In the genomic region with DNA sequence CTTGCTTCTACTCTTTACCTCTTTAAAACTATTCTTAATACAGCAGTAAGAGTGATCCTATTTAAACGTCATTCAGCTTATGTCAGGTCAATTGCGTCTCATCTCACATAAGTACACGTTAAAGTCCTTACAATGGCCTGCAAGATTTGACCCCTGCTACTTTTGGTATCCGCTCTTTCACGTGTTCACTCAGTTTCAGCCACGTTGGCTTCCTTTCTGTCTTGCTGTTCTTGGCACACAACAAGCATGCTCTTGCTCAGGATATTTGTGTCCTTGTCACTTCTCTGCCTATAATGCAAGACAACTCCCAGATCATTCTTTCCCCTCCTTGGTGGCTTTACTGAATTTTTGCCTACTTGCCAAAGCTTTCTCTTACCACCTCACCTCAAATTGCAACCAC, we compare ENCODE assay signal across 20 cellular contexts.
DNase-seq lines count a peak whose midpoint lies in the region; TF ChIP-seq lines count a peak whose summit lies in the region.
"Had no signal": no experiment of that assay in that cellular context is flagged by ENCODE, and none has a peak within 500 bp of the region (broad histone marks: within the 10 kb centered on the region; RNA-seq: fewer than 3 reads in every experiment).

No MANE protein-coding gene starts in this region.

- H3K9me3 ChIP-seq in H9 (ENCODE audit: control insufficient read depth, low read depth, low read length) (no peaks in the 10 kb centered on the region), OCI-LY1 (ENCODE audit: low read length) (no peaks in the 10 kb centered on the region), MM.1S (replicated peaks; ENCODE audit: insufficient read depth, low read length) (no peaks in the 10 kb centered on the region)
- H3K9me3 ChIP-seq: BLaER1, Caco-2 had no signal

- H4K91ac ChIP-seq in H9 (ENCODE audit: insufficient read length, low read depth, low read length) = no peak overlapping the region

- H3K79me2 ChIP-seq in H9 (ENCODE audit: insufficient read depth, low read length) = no peaks in the 10 kb centered on the region
- H3K79me2 ChIP-seq in OCI-LY1 (ENCODE audit: insufficient read depth, low read length) = no peaks in the 10 kb centered on the region
- H3K79me2 ChIP-seq in MM.1S (ENCODE audit: low read length) = no peaks in the 10 kb centered on the region

- DNase-seq in GM12865 (ENCODE audit: low read depth) (peak; percentile 5), H9 (no peak), dermis blood vessel endothelial cell (peak; percentile 14), MM.1S (no peak), GM20000 (ENCODE audit: low spot score) (no peak)
- DNase-seq in activated CD4-positive, alpha-beta T cell treated with anti-CD3 and anti-CD28 coated beads for 4 hours = no peak
- no peak for DNase-seq in activated CD4-positive, alpha-beta T cell treated with anti-CD3 and anti-CD28 coated beads, Interleukin-2, amount 10 ng/mL, durations not matched to agents 7 days and 5 days
- DNase-seq: Caco-2; CD4-positive, CD25-positive, alpha-beta regulatory T cell; CD8-positive, alpha-beta T cell; DMS153; EL; GDM1; GOT3; HCEC 1CT had no signal

- H3K9me2 ChIP-seq in OCI-LY1 (ENCODE audit: low read depth, low read length) (no peaks in the 10 kb centered on the region), MM.1S (replicated peaks; ENCODE audit: insufficient read depth, low read length) (no peaks in the 10 kb centered on the region)

- H3K27ac ChIP-seq in H9 (ENCODE audit: insufficient read length, low read depth, low read length) = peak overlapping the region; percentile 52
- H3K27ac ChIP-seq in OCI-LY1 (ENCODE audit: low read depth, low read length, poor library complexity, severe bottlenecking) = no peak overlapping the region
- H3K27ac ChIP-seq in MM.1S (ENCODE audit: low read length) = no peak overlapping the region
- H3K27ac ChIP-seq: 22Rv1, BLaER1, C4-2B had no signal

- H3K18ac ChIP-seq in H9 (ENCODE audit: insufficient read length, low read depth, low read length) = no peak overlapping the region

- POLR2A ChIA-PET in activated CD4-positive, alpha-beta T cell treated with anti-CD3 and anti-CD28 coated beads, Interleukin-2, amount 10 ng/mL, durations not matched to agents 7 days and 5 days (lab: Charles Lee) = no interaction called here

- no peak overlapping the region for H3K14ac ChIP-seq in H9 (ENCODE audit: insufficient read depth, low read length)

- no peaks in the 10 kb centered on the region for H3K4me1 Mint-ChIP-seq in H9
- H3K4me1 Mint-ChIP-seq in activated CD4-positive, alpha-beta T cell treated with anti-CD3 and anti-CD28 coated beads, Interleukin-2, amount 10 ng/mL, durations not matched to agents 7 days and 5 days = no peaks in the 10 kb centered on the region
- H3K4me1 Mint-ChIP-seq: B cell; CD4-positive, CD25-positive, alpha-beta regulatory T cell had no signal

- TF ChIP-seq CTCF in GM12865 (IDR thresholded peaks at IDR 0.05; ENCODE audit: insufficient read depth, low read depth, low read length, missing control alignments) (no peak), H9 (conservative IDR thresholded peaks at IDR 0.05) (no peak), OCI-LY1 (IDR thresholded peaks at IDR 0.05; ENCODE audit: low read length) (no peak), MM.1S (IDR thresholded peaks at IDR 0.05; ENCODE audit: low read length) (no peak), GM20000 (IDR thresholded peaks at IDR 0.05; ENCODE audit: extremely low read depth, missing control alignments) (no peak)

- no peak overlapping the region for H4K5ac ChIP-seq in H9 (ENCODE audit: insufficient read length, low read depth, low read length)

- no CpG with 5 or more reads among the region's 6 CpGs for WGBS in H9 (ENCODE audit: extremely low coverage, insufficient read length, low lambda C conversion rate)

- no peak overlapping the region for H3K4me2 ChIP-seq in H9 (ENCODE audit: insufficient read depth, insufficient read length, low read length)
- H3K4me2 ChIP-seq in OCI-LY1 (ENCODE audit: low read length) = no peak overlapping the region
- no peak overlapping the region for H3K4me2 ChIP-seq in MM.1S (ENCODE audit: low read depth, low read length)
- H3K4me2 ChIP-seq: BLaER1 had no signal

- H3F3A ChIP-seq in OCI-LY1 (ENCODE audit: insufficient read depth, low read length) = no peaks in the 10 kb centered on the region
- no peaks in the 10 kb centered on the region for H3F3A ChIP-seq in MM.1S (ENCODE audit: insufficient read depth, low read length)

- H2BK20ac ChIP-seq in H9 (ENCODE audit: low read depth, low read length, poor library complexity, severe bottlenecking) = no peak overlapping the region

- H3K9me3 Mint-ChIP-seq in H9 = no peaks in the 10 kb centered on the region
- H3K9me3 Mint-ChIP-seq in activated CD4-positive, alpha-beta T cell treated with anti-CD3 and anti-CD28 coated beads, Interleukin-2, amount 10 ng/mL, durations not matched to agents 7 days and 5 days = no peaks in the 10 kb centered on the region

- CTCF ChIA-PET in activated CD4-positive, alpha-beta T cell treated with anti-CD3 and anti-CD28 coated beads, Interleukin-2, amount 10 ng/mL, durations not matched to agents 7 days and 5 days (lab: Charles Lee) = no interaction called here

- H3K56ac ChIP-seq in H9 (ENCODE audit: insufficient read length, low read depth, low read length) = no peak overlapping the region

- no peaks in the 10 kb centered on the region for H3K4me1 ChIP-seq in H9 (ENCODE audit: insufficient read depth, low read length)
- no peaks in the 10 kb centered on the region for H3K4me1 ChIP-seq in OCI-LY1 (ENCODE audit: insufficient read depth, low read length, severe bottlenecking)
- no peaks in the 10 kb centered on the region for H3K4me1 ChIP-seq in MM.1S (ENCODE audit: low read length)
- H3K4me1 ChIP-seq: BLaER1, Caco-2 had no signal

- H3K36me3 ChIP-seq in OCI-LY1 (ENCODE audit: insufficient read depth, low read length) (no peaks in the 10 kb centered on the region), MM.1S (replicated peaks; ENCODE audit: insufficient read depth, low read length) (no peaks in the 10 kb centered on the region)
- H3K36me3 ChIP-seq: BLaER1 had no signal

- H2BK12ac ChIP-seq in H9 (ENCODE audit: insufficient read length, low read depth, low read length) = no peak overlapping the region

- H3K27me3 ChIP-seq in H9 (ENCODE audit: insufficient read depth, low read length) (no peaks in the 10 kb centered on the region), OCI-LY1 (ENCODE audit: insufficient read depth, low read length) (no peaks in the 10 kb centered on the region), MM.1S (replicated peaks; ENCODE audit: insufficient read depth, low read length) (no peaks in the 10 kb centered on the region)
- H3K27me3 ChIP-seq: BLaER1 had no signal

- H3K4me3 Mint-ChIP-seq in H9 = no peak overlapping the region
- no peak overlapping the region for H3K4me3 Mint-ChIP-seq in activated CD4-positive, alpha-beta T cell treated with anti-CD3 and anti-CD28 coated beads, Interleukin-2, amount 10 ng/mL, durations not matched to agents 7 days and 5 days
- H3K4me3 Mint-ChIP-seq: B cell; CD4-positive, CD25-positive, alpha-beta regulatory T cell; CD8-positive, alpha-beta T cell had no signal

- H3K9ac ChIP-seq in H9 (ENCODE audit: extremely low read depth, insufficient read length, low read length) (no peak overlapping the region), OCI-LY1 (ENCODE audit: low read length) (no peak overlapping the region), MM.1S (ENCODE audit: low read length) (no peak overlapping the region)
- H3K9ac ChIP-seq: BLaER1 had no signal

- H3K23me2 ChIP-seq in H9 (ENCODE audit: insufficient read length, low read depth, low read length, poor library complexity, severe bottlenecking) = no peaks in the 10 kb centered on the region

- peak overlapping the region in 1 of 3 experiments; percentile 9; a peak in 2 of 7 replicates for H3K27ac Mint-ChIP-seq in H9
- H3K27ac Mint-ChIP-seq in activated CD4-positive, alpha-beta T cell treated with anti-CD3 and anti-CD28 coated beads, Interleukin-2, amount 10 ng/mL, durations not matched to agents 7 days and 5 days = no peak overlapping the region
- H3K27ac Mint-ChIP-seq: B cell; CD4-positive, CD25-positive, alpha-beta regulatory T cell; CD8-positive, alpha-beta T cell had no signal

- no peak overlapping the region for H3K4ac ChIP-seq in H9 (ENCODE audit: low read depth, low read length)

- H3K36me3 Mint-ChIP-seq in H9 (ENCODE audit: insufficient read depth in 1 of 3, low read depth in 3 of 3) = no peaks in the 10 kb centered on the region
- H3K36me3 Mint-ChIP-seq in activated CD4-positive, alpha-beta T cell treated with anti-CD3 and anti-CD28 coated beads, Interleukin-2, amount 10 ng/mL, durations not matched to agents 7 days and 5 days (ENCODE audit: low read depth) = no peaks in the 10 kb centered on the region
- H3K36me3 Mint-ChIP-seq: CD4-positive, CD25-positive, alpha-beta regulatory T cell; CD8-positive, alpha-beta T cell had no signal

- no peak overlapping the region for H2BK15ac ChIP-seq in H9 (ENCODE audit: low read depth, low read length)

- no peak overlapping the region for H3K4me3 ChIP-seq in GM12865 (ENCODE audit: low read depth, low read length)
- H3K4me3 ChIP-seq in OCI-LY1 (ENCODE audit: low read depth, low read length, poor library complexity, severe bottlenecking) = no peak overlapping the region
- H3K4me3 ChIP-seq in MM.1S (ENCODE audit: low read length) = no peak overlapping the region
- H3K4me3 ChIP-seq: BLaER1 had no signal

- no peak overlapping the region for H4K8ac ChIP-seq in H9 (replicated peaks; ENCODE audit: insufficient read length, low read depth, low read length)

- H2AFZ ChIP-seq in H9 (ENCODE audit: low read length) = no peak overlapping the region
- H2AFZ ChIP-seq in OCI-LY1 (ENCODE audit: low read length) = 0 out of 2 replicates have a peak overlapping the region, but pooled peaks have one; percentile 13
- H2AFZ ChIP-seq in MM.1S (ENCODE audit: low read length) = no peak overlapping the region

- no peaks in the 10 kb centered on the region for H3K27me3 Mint-ChIP-seq in H9 (ENCODE audit: low read depth)
- no peaks in the 10 kb centered on the region for H3K27me3 Mint-ChIP-seq in activated CD4-positive, alpha-beta T cell treated with anti-CD3 and anti-CD28 coated beads, Interleukin-2, amount 10 ng/mL, durations not matched to agents 7 days and 5 days
- H3K27me3 Mint-ChIP-seq: B cell; CD4-positive, CD25-positive, alpha-beta regulatory T cell had no signal

- no peak overlapping the region for H3T11ph ChIP-seq in H9 (ENCODE audit: low read length)

- H3K23ac ChIP-seq in H9 (ENCODE audit: insufficient read length, low read depth, low read length) = no peak overlapping the region

- H2BK120ac ChIP-seq in H9 (ENCODE audit: low read depth, low read length, poor library complexity, severe bottlenecking) = no peak overlapping the region

- no peak overlapping the region for H2AK5ac ChIP-seq in H9 (ENCODE audit: insufficient read length, low read length)

- no peaks in the 10 kb centered on the region for H3K79me1 ChIP-seq in H9 (ENCODE audit: insufficient read depth, low read depth, low read length, poor library complexity, severe bottlenecking)

- H4K20me1 ChIP-seq in H9 (ENCODE audit: control insufficient read depth, insufficient read depth, insufficient read length) (no peaks in the 10 kb centered on the region), OCI-LY1 (ENCODE audit: insufficient read depth, low read length) (no peaks in the 10 kb centered on the region), MM.1S (ENCODE audit: insufficient read depth, low read length) (no peaks in the 10 kb centered on the region)
- H4K20me1 ChIP-seq: BLaER1 had no signal

- H2BK5ac ChIP-seq in H9 (ENCODE audit: insufficient read length, low read length) = no peak overlapping the region

Comparison
In these comparisons a context has a peak if more than half of its experiments do, and no peak if none do; other contexts are left out.
1. DNase-seq: peak in GM12865 (single experiment) and dermis blood vessel endothelial cell (single experiment); none in H9 (single experiment), activated CD4-positive, alpha-beta T cell treated with anti-CD3 and anti-CD28 coated beads for 4 hours (0 of 2), activated CD4-positive, alpha-beta T cell treated with anti-CD3 and anti-CD28 coated beads, Interleukin-2, amount 10 ng/mL, durations not matched to agents 7 days and 5 days (single experiment), MM.1S (single experiment) and GM20000 (single experiment).